Comparison of ENCODE assay signal across 1 cellular context in genomic region chr22:44955102-44955501, GRCh38.
A peak's percentile ranks its signal among the peaks of the same experiment; 100 is the strongest.
TF ChIP-seq lines count a peak whose summit lies in the region.

No MANE protein-coding gene starts in this region.

TF ChIP-seq in GM12878, 131 proteins besides CTCF, POLR2A, EP300 and RAD21:
- 0 out of 2 replicates have a peak, but pooled peaks have one; percentile 9 for TF ChIP-seq IRF4 (IDR thresholded peaks at IDR 0.05; ENCODE audit: low read depth, low read length)
- TF ChIP-seq IKZF2 (IDR thresholded peaks at IDR 0.05) = 0 out of 4 replicates have a peak, but pooled peaks of 1 of the 2 experiments have one; percentile 10
- 0 out of 2 replicates have a peak, but pooled peaks have one; percentile 34 for TF ChIP-seq RELB (IDR thresholded peaks at IDR 0.05; ENCODE audit: low read depth)
- peak; percentile 91 for TF ChIP-seq TCF3 (IDR thresholded peaks at IDR 0.05; ENCODE audit: borderline replicate concordance, insufficient read depth, low read depth, low read length)
- TF ChIP-seq PAX5 (IDR thresholded peaks at IDR 0.05; ENCODE audit: borderline replicate concordance, low read depth, low read length) = peak; percentile 72; the same call in 1 of the 2 replicates
- TF ChIP-seq ZNF217 (IDR thresholded peaks at IDR 0.05) = peak; percentile 43; the same call in 1 of the 2 replicates
- TF ChIP-seq HDAC2 (IDR thresholded peaks at IDR 0.05) = no peak
- peak; percentile 46; the same call in 1 of the 2 replicates for TF ChIP-seq EED (IDR thresholded peaks at IDR 0.05; ENCODE audit: low read depth)
- TF ChIP-seq DPF2 (IDR thresholded peaks at IDR 0.05) = 0 out of 2 replicates have a peak, but pooled peaks have one; percentile 38
- TF ChIP-seq NR2F1 (conservative IDR thresholded peaks at IDR 0.05) = peak; percentile 84
- no peak for TF ChIP-seq STAT3 (IDR thresholded peaks at IDR 0.05; ENCODE audit: low read depth, low read length)
- peak; percentile 69 to 79; a peak in 3 of 4 replicates for TF ChIP-seq BHLHE40 (IDR thresholded peaks at IDR 0.05; ENCODE audit: borderline replicate concordance in 1 of 2, low read depth in 2 of 2, low read length in 1 of 2)
- peak; percentile 73 for TF ChIP-seq RUNX3 (IDR thresholded peaks at IDR 0.05; ENCODE audit: low read length)
- 0 out of 2 replicates have a peak, but pooled peaks have one; percentile 14 for TF ChIP-seq IKZF1 (conservative IDR thresholded peaks at IDR 0.05)
- TF ChIP-seq CEBPZ (IDR thresholded peaks at IDR 0.05; ENCODE audit: low read depth, low read length) = no peak
- TF ChIP-seq TCF12 (IDR thresholded peaks at IDR 0.05; ENCODE audit: low read depth, low read length) = peak; percentile 93
- peak; percentile 14 for TF ChIP-seq MEF2B (IDR thresholded peaks at IDR 0.05; ENCODE audit: partially characterized antibody, poor library complexity, severe bottlenecking)
- no peak for TF ChIP-seq SMC3 (IDR thresholded peaks at IDR 0.05; ENCODE audit: borderline replicate concordance, low read length)
- no peak for TF ChIP-seq USF2 (IDR thresholded peaks at IDR 0.05; ENCODE audit: borderline replicate concordance, low read depth, low read length)
- 0 out of 2 replicates have a peak, but pooled peaks have one; percentile 47 for TF ChIP-seq ZNF687 (IDR thresholded peaks at IDR 0.05)
- peak; percentile 88 for TF ChIP-seq RELA (IDR thresholded peaks at IDR 0.05; ENCODE audit: borderline replicate concordance, partially characterized antibody)
- no peak for TF ChIP-seq ETV6 (conservative IDR thresholded peaks at IDR 0.05 in 1 of 2, IDR thresholded peaks at IDR 0.05 in 1 of 2; ENCODE audit: borderline replicate concordance in 1 of 2, low read depth in 1 of 2)
- peak; percentile 80 for TF ChIP-seq CREM (IDR thresholded peaks at IDR 0.05; ENCODE audit: low read depth)
- peak; percentile 78; the same call in 1 of the 2 replicates for TF ChIP-seq SMARCA5 (IDR thresholded peaks at IDR 0.05)
- TF ChIP-seq CREB1 (IDR thresholded peaks at IDR 0.05; ENCODE audit: low read depth) = peak; percentile 79
- TF ChIP-seq NFXL1 (IDR thresholded peaks at IDR 0.05; ENCODE audit: borderline replicate concordance) = peak; percentile 85; the same call in 1 of the 2 replicates
